Comparison of ENCODE assay signal across 18 cellular contexts in genomic region chr9:94606641-94607339, GRCh38. TPM values are rescaled to one million over a fixed set of nuclear protein-coding genes. Genes with fewer than 3 reads are reported as not detected.
"Had no signal": no experiment of that assay in that cellular context is flagged by ENCODE, and none has a peak within 500 bp of the region (broad histone marks: within the 10 kb centered on the region; RNA-seq: fewer than 3 reads in every experiment).

No MANE protein-coding gene starts in this region.

- H3K27ac Mint-ChIP-seq: stimulated activated naive CD8-positive, alpha-beta T cell treated with anti-CD3 and anti-CD28 coated beads, Interleukin-15, amount 100 ng/mL, for 72 hours had no signal

- H3K27ac ChIP-seq: adrenal gland, ovary, thoracic aorta had no signal

- H3K4me3 Mint-ChIP-seq: stimulated activated naive CD8-positive, alpha-beta T cell treated with anti-CD3 and anti-CD28 coated beads, Interleukin-15, amount 100 ng/mL, for 72 hours had no signal

- H3K27me3 ChIP-seq: adrenal gland, ovary had no signal

- H3K9me3 Mint-ChIP-seq: stimulated activated naive CD8-positive, alpha-beta T cell treated with anti-CD3 and anti-CD28 coated beads, Interleukin-15, amount 100 ng/mL, for 72 hours had no signal

- H3K4me3 ChIP-seq: adrenal gland, ovary, thoracic aorta had no signal

- H3K36me3 ChIP-seq: adrenal gland, ovary, thoracic aorta had no signal

- ATAC-seq: left cardiac atrium; stimulated activated naive CD8-positive, alpha-beta T cell treated with anti-CD3 and anti-CD28 coated beads, Interleukin-15, amount 100 ng/mL, for 72 hours had no signal

- H3K9me3 ChIP-seq: adrenal gland, ovary, thoracic aorta had no signal

- DNase-seq: activated CD4-positive, alpha-beta T cell treated with anti-CD3 and anti-CD28 coated beads, Interleukin-2, amount 50 U/mL, for 1 hour; activated CD4-positive, CD25-positive, alpha-beta regulatory T cell; activated naive CD4-positive, alpha-beta T cell treated with anti-CD3 and anti-CD28 coated beads, Interleukin-2, amount 50 U/mL, for 16 hours; adrenal gland; central memory CD4-positive, alpha-beta T cell; erythroblast; left cardiac atrium; ovary; stimulated activated CD4-positive, alpha-beta T cell treated with anti-CD3 and anti-CD28 coated beads, Interleukin-15, amount 100 ng/mL, for 24 hours; stimulated activated CD4-positive, alpha-beta T cell treated with anti-CD3 and anti-CD28 coated beads, Interleukin-4, amount 100 ng/mL, for 4 hours; stimulated activated naive CD8-positive, alpha-beta T cell treated with anti-CD3 and anti-CD28 coated beads, Interleukin-15, amount 100 ng/mL, for 72 hours; T-helper 2 cell had no signal

RNA-seq across cellular contexts. Expression of gene FBP2, which starts 13.2 kb away (rescaled TPM):
- total RNA-seq: glomerular endothelial cell, lung microvascular endothelial cell, mucosa of gallbladder, ovary, renal cortical epithelial cell had no signal
- polyA plus RNA-seq: neural cell, ovary had no signal

RNA-seq across cellular contexts. Expression of gene FBP1, which starts 32.5 kb away (rescaled TPM):
- total RNA-seq: lung microvascular endothelial cell had no signal
- polyA plus RNA-seq: neural cell had no signal

RNA-seq across cellular contexts. Expression of gene PCAT7, which starts 51.9 kb away (rescaled TPM):
- total RNA-seq: glomerular endothelial cell, left cardiac atrium, lung microvascular endothelial cell, ovary, thoracic aorta had no signal
